1 cellular context compared by ENCODE assay signal in the genomic region with DNA sequence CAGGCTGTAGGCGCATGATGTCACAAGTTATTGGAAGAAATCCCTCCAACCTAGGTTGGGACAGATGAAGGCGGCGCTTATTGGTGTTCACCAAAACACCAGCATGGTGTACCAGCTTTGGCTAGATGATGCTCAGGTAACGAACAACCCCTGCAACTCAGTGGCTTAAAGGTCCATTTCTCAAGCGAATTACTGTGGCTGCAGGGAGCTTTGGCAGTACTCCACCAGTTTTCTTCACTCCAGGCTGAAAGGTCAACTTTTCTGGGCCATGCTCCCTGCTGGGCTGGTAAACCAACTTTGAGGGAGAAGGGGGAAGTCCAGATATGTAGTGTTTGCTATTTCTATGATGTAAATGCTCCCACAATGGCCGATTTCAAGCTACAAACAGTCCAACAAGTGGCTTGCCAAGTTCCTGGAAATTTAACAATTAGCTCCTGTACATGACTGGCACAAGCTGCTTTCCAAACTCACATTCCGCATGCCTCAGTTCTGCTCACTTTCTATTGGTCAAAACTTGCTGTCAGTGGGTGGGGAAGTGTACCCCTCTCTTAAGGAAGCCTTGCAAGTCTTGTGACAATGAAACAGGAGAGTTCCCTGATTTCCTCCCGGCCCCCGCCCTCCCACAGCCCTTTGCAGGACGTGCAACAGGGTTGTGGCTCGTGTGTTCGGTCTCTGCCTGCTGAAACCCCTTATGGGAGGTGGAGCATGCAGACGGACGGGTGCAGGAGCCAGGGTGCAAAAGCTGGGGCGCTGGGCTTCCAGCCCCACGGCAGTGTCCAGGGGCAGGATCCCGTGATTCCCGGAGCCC.
TF ChIP-seq lines count a peak whose summit lies in the region.

No MANE protein-coding gene starts in this region.

TF ChIP-seq in SK-N-SH treated with all-trans-retinoic acid at 6 μM for 48 hours, 23 proteins besides CTCF, POLR2A, EP300 and RAD21 (continued from another document):
- no peak for TF ChIP-seq TOX (CRISPR knock-in tag; IDR thresholded peaks at IDR 0.05; ENCODE audit: borderline replicate concordance)
- no peak for TF ChIP-seq OSR1 (CRISPR knock-in tag; IDR thresholded peaks at IDR 0.05)
- TF ChIP-seq, protein P1, sequence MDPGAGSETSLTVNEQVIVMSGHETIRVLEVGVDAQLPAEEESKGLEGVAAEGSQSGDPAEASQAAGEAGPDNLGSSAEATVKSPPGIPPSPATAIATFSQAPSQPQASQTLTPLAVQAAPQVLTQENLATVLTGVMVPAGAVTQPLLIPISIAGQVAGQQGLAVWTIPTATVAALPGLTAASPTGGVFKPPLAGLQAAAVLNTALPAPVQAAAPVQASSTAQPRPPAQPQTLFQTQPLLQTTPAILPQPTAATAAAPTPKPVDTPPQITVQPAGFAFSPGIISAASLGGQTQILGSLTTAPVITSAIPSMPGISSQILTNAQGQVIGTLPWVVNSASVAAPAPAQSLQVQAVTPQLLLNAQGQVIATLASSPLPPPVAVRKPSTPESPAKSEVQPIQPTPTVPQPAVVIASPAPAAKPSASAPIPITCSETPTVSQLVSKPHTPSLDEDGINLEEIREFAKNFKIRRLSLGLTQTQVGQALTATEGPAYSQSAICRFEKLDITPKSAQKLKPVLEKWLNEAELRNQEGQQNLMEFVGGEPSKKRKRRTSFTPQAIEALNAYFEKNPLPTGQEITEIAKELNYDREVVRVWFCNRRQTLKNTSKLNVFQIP (CRISPR knock-in tag; IDR thresholded peaks at IDR 0.05; ENCODE audit: borderline replicate concordance, low read depth) = no peak
